Comparison of ENCODE assay signal across 17 cellular contexts in genomic region chr7:138064856-138065357, GRCh38. TPM values are rescaled to one million over a fixed set of nuclear protein-coding genes. Genes with fewer than 3 reads are reported as not detected.
DNase-seq lines count a peak whose midpoint lies in the region; ATAC-seq and TF ChIP-seq lines count a peak whose summit lies in the region.
"Had no signal": no experiment of that assay in that cellular context is flagged by ENCODE, and none has a peak within 500 bp of the region (broad histone marks: within the 10 kb centered on the region; RNA-seq: fewer than 3 reads in every experiment).

No MANE protein-coding gene starts in this region.

- CTCF ChIA-PET in BJ (lab: Yijun Ruan, JAX): interaction anchor here (0.8 kb wide), 1 partner anchor 438 kb away, joined by 3 read pairs; no protein-coding TSS in a partner anchor

- TF ChIP-seq CTCF in BJ (IDR thresholded peaks at IDR 0.05; ENCODE audit: insufficient read depth, low read depth, low read length) (no peak), epithelial cell of proximal tubule (conservative IDR thresholded peaks at IDR 0.05; ENCODE audit: low read depth, low read length) (no peak), liver (IDR thresholded peaks at IDR 0.05; ENCODE audit: low read depth, low read length, missing input control) (no peak), gastroesophageal sphincter (IDR thresholded peaks at IDR 0.05) (no peak)

- H3K9ac ChIP-seq in liver (ENCODE audit: low read depth in 1 of 2, low read length in 2 of 2): no peak overlapping the region
- H3K9ac ChIP-seq: parathyroid adenoma had no signal

- no peak for ATAC-seq in gastroesophageal sphincter
- ATAC-seq in HG03354 (IDR thresholded peaks at IDR 0.05; ENCODE audit: poor library complexity, severe bottlenecking, unreplicated experiment): no peak
- ATAC-seq: activated T-cell treated with anti-CD3 and anti-CD28 coated beads, Interleukin-2, amount 50 U/mL, for 4 hours had no signal

- DNase-seq in BJ (ENCODE audit: low read depth) (peak; percentile 1), HuH-7 (ENCODE audit: low spot score) (peak; percentile 12), epithelial cell of proximal tubule (ENCODE audit: low read depth) (peak; percentile 53), DMS53 (lab: John Stamatoyannopoulos, UW) (no peak), NCI-H510A (lab: John Stamatoyannopoulos, UW) (no peak)
- DNase-seq: activated naive CD8-positive, alpha-beta T cell treated with anti-CD3 and anti-CD28 coated beads for 36 hours; activated T-cell treated with anti-CD3 and anti-CD28 coated beads, Interleukin-2, amount 50 U/mL, for 4 hours; NCI-H2107; SJCRH30; substantia nigra had no signal

- H3K4me3 ChIP-seq in BJ (ENCODE audit: low read depth, low read length): no peak overlapping the region
- no peak overlapping the region for H3K4me3 ChIP-seq in epithelial cell of proximal tubule (ENCODE audit: low read depth, low read length)
- H3K4me3 ChIP-seq in liver (ENCODE audit: low read depth in 1 of 3, low read length in 3 of 3): peak overlapping the region in 1 of 3 donors; percentile 4
- H3K4me3 ChIP-seq in gastroesophageal sphincter: no peak overlapping the region
- H3K4me3 ChIP-seq: esophagus muscularis mucosa, SJCRH30 had no signal

- 21% methylated on average over 5 of the region's 5 CpGs for WGBS in liver
- 29 to 31% methylated on average over 4 of the region's 5 CpGs for WGBS in gastroesophageal sphincter (ENCODE audit: low coverage in 1 of 2), 2 donors

- no peak overlapping the region for H3K27ac ChIP-seq in liver (ENCODE audit: low read depth in 1 of 2, low read length in 2 of 2)
- H3K27ac ChIP-seq in gastroesophageal sphincter: no peak overlapping the region
- H3K27ac ChIP-seq: esophagus muscularis mucosa, parathyroid adenoma, SJCRH30 had no signal

- no peak for TF ChIP-seq EP300 in gastroesophageal sphincter (IDR thresholded peaks at IDR 0.05)

- POLR2A ChIA-PET in BJ (lab: Charles Lee): no interaction called here

- peaks cover 0 to 75% (median 59%) of the 10 kb centered on the region in 4 donors for H3K4me1 ChIP-seq in liver (ENCODE audit: control insufficient read depth in 4 of 4, insufficient read depth in 4 of 4, low read length in 3 of 4)
- no peaks in the 10 kb centered on the region for H3K4me1 ChIP-seq in gastroesophageal sphincter
- H3K4me1 ChIP-seq: esophagus muscularis mucosa, parathyroid adenoma, SJCRH30 had no signal

- H3K36me3 ChIP-seq in BJ (ENCODE audit: control insufficient read depth, insufficient read depth, low read length) (no peaks in the 10 kb centered on the region), liver (ENCODE audit: control insufficient read depth in 4 of 4, insufficient read depth in 3 of 4, low read depth in 1 of 4, low read length in 3 of 4) (no peaks in the 10 kb centered on the region), gastroesophageal sphincter (no peaks in the 10 kb centered on the region)
- H3K36me3 ChIP-seq: esophagus muscularis mucosa, SJCRH30 had no signal

- peak in 1 of 2 donors; percentile 47 for TF ChIP-seq RAD21 in liver (IDR thresholded peaks at IDR 0.05)

- H3K9me3 ChIP-seq in liver (ENCODE audit: control insufficient read depth in 4 of 4, low read length in 3 of 4): no peaks in the 10 kb centered on the region
- H3K9me3 ChIP-seq in gastroesophageal sphincter: no peaks in the 10 kb centered on the region
- H3K9me3 ChIP-seq: esophagus muscularis mucosa, SJCRH30 had no signal

- no peak for TF ChIP-seq POLR2A in gastroesophageal sphincter (IDR thresholded peaks at IDR 0.05)

- H3K27me3 ChIP-seq in BJ (ENCODE audit: control insufficient read depth, insufficient read depth, low read length): no peaks in the 10 kb centered on the region
- no peaks in the 10 kb centered on the region for H3K27me3 ChIP-seq in liver (ENCODE audit: control insufficient read depth in 4 of 4, insufficient read depth in 4 of 4, low read length in 3 of 4)
- H3K27me3 ChIP-seq in gastroesophageal sphincter: no peaks in the 10 kb centered on the region
- H3K27me3 ChIP-seq: esophagus muscularis mucosa, SJCRH30 had no signal

TF ChIP-seq in liver, 16 proteins besides CTCF, POLR2A, EP300 and RAD21:
- TF ChIP-seq FOXA2 (IDR thresholded peaks at IDR 0.05): peak; percentile 17
- no peak for TF ChIP-seq FOXA1 (IDR thresholded peaks at IDR 0.05)
- no peak for TF ChIP-seq NR2F2 (IDR thresholded peaks at IDR 0.05)
- TF ChIP-seq, protein P1, sequence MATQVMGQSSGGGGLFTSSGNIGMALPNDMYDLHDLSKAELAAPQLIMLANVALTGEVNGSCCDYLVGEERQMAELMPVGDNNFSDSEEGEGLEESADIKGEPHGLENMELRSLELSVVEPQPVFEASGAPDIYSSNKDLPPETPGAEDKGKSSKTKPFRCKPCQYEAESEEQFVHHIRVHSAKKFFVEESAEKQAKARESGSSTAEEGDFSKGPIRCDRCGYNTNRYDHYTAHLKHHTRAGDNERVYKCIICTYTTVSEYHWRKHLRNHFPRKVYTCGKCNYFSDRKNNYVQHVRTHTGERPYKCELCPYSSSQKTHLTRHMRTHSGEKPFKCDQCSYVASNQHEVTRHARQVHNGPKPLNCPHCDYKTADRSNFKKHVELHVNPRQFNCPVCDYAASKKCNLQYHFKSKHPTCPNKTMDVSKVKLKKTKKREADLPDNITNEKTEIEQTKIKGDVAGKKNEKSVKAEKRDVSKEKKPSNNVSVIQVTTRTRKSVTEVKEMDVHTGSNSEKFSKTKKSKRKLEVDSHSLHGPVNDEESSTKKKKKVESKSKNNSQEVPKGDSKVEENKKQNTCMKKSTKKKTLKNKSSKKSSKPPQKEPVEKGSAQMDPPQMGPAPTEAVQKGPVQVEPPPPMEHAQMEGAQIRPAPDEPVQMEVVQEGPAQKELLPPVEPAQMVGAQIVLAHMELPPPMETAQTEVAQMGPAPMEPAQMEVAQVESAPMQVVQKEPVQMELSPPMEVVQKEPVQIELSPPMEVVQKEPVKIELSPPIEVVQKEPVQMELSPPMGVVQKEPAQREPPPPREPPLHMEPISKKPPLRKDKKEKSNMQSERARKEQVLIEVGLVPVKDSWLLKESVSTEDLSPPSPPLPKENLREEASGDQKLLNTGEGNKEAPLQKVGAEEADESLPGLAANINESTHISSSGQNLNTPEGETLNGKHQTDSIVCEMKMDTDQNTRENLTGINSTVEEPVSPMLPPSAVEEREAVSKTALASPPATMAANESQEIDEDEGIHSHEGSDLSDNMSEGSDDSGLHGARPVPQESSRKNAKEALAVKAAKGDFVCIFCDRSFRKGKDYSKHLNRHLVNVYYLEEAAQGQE (IDR thresholded peaks at IDR 0.05): no peak
- peak; percentile 82 for TF ChIP-seq ATF3 (IDR thresholded peaks at IDR 0.05)
- peak; percentile 87 to 88 for TF ChIP-seq RXRA (IDR thresholded peaks at IDR 0.05)
- peak; percentile 77 to 78 for TF ChIP-seq HNF4A (conservative IDR thresholded peaks at IDR 0.05)
- TF ChIP-seq TAF1 (conservative IDR thresholded peaks at IDR 0.05): no peak
- no peak for TF ChIP-seq GABPA (IDR thresholded peaks at IDR 0.05 in 1 of 2, conservative IDR thresholded peaks at IDR 0.05 in 1 of 2)
- TF ChIP-seq, protein P2, sequence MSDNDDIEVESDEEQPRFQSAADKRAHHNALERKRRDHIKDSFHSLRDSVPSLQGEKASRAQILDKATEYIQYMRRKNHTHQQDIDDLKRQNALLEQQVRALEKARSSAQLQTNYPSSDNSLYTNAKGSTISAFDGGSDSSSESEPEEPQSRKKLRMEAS (IDR thresholded peaks at IDR 0.05): no peak
- TF ChIP-seq, protein P3, sequence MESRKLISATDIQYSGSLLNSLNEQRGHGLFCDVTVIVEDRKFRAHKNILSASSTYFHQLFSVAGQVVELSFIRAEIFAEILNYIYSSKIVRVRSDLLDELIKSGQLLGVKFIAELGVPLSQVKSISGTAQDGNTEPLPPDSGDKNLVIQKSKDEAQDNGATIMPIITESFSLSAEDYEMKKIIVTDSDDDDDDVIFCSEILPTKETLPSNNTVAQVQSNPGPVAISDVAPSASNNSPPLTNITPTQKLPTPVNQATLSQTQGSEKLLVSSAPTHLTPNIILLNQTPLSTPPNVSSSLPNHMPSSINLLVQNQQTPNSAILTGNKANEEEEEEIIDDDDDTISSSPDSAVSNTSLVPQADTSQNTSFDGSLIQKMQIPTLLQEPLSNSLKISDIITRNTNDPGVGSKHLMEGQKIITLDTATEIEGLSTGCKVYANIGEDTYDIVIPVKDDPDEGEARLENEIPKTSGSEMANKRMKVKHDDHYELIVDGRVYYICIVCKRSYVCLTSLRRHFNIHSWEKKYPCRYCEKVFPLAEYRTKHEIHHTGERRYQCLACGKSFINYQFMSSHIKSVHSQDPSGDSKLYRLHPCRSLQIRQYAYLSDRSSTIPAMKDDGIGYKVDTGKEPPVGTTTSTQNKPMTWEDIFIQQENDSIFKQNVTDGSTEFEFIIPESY (IDR thresholded peaks at IDR 0.05): no peak
- TF ChIP-seq SP1 (IDR thresholded peaks at IDR 0.05): peak; percentile 58
- peak; percentile 43 for TF ChIP-seq HNF4G (IDR thresholded peaks at IDR 0.05)
- no peak for TF ChIP-seq EGR1 (IDR thresholded peaks at IDR 0.05; ENCODE audit: low read depth in 2 of 2)
- peak; percentile 57 for TF ChIP-seq YY1 (IDR thresholded peaks at IDR 0.05)
- peak; percentile 43 to 71 for TF ChIP-seq JUND (IDR thresholded peaks at IDR 0.05)
TF ChIP-seq in liver: peak in this region for 8.

RNA-seq across cellular contexts. Expression of gene AKR1D1, which starts 11.4 kb away (rescaled TPM):
- polyA plus RNA-seq in BJ (2011; rRNA removed): not detected in 2 replicates
- not detected in 2 replicates for polyA minus RNA-seq in BJ (2011; rRNA and poly(A)+ RNA removed)
- not detected in 2 replicates for total RNA-seq in epithelial cell of proximal tubule
- 10 to 100 TPM; 19.5 to 93.9 TPM for total RNA-seq in liver
- polyA plus RNA-seq in liver: 10 to 100 TPM; 18.6 to 44.4 TPM
- total RNA-seq in gastroesophageal sphincter: not detected
- total RNA-seq: activated naive CD8-positive, alpha-beta T cell treated with anti-CD3 and anti-CD28 coated beads for 36 hours; esophagus muscularis mucosa; HT-29; mesothelial cell of epicardium; SJCRH30 had no signal

Comparison
In these comparisons a context has a peak if more than half of its experiments do, and no peak if none do; other contexts are left out.
1. DNase-seq: peak in BJ (single experiment), HuH-7 (single experiment) and epithelial cell of proximal tubule (single experiment); none in DMS53 (single experiment) and NCI-H510A (single experiment).
2. RNA of gene AKR1D1, which starts 11.4 kb away (total RNA-seq): 19.5 to 93.9 TPM in liver; not detected in epithelial cell of proximal tubule and not detected in gastroesophageal sphincter; every median in the first group is over 10 times any median in the second.